ENCODE assay signal across 9 cellular contexts in genomic region chr7:130486963-130487324, GRCh38. TPM values are rescaled to one million over a fixed set of nuclear protein-coding genes. Genes with fewer than 3 reads are reported as not detected.
DNase-seq lines count a peak whose midpoint lies in the region; ATAC-seq, FAIRE-seq and TF ChIP-seq lines count a peak whose summit lies in the region.
"Had no signal": no experiment of that assay in that cellular context is flagged by ENCODE, and none has a peak within 500 bp of the region (broad histone marks: within the 10 kb centered on the region; RNA-seq: fewer than 3 reads in every experiment).

No MANE protein-coding gene starts in this region.

- H3K27me3 ChIP-seq in iPS-18a (ENCODE audit: control insufficient read depth, insufficient read depth, low read length): peaks cover 13% of the 10 kb centered on the region

- ATAC-seq in activated CD8-positive, alpha-beta T cell treated with anti-CD3 and anti-CD28 coated beads for 36 hours: no peak
- no peak for ATAC-seq in stimulated activated naive CD8-positive, alpha-beta T cell treated with anti-CD3 and anti-CD28 coated beads, Interleukin-15, amount 100 ng/mL, for 72 hours

- no peaks in the 10 kb centered on the region for H3K36me3 ChIP-seq in iPS-18a (ENCODE audit: control insufficient read depth, low read depth, low read length)

- no peaks in the 10 kb centered on the region for H3K36me3 Mint-ChIP-seq in T-helper 1 cell treated with Interleukin-12 subunit alpha and Interleukin-12 subunit beta and Interleukin-4 antibody, amounts not matched to agents 30 μg/mL and 1 μg/mL, for 36 hours (ENCODE audit: low read depth)
- no peaks in the 10 kb centered on the region for H3K36me3 Mint-ChIP-seq in activated CD8-positive, alpha-beta T cell treated with anti-CD3 and anti-CD28 coated beads for 36 hours (ENCODE audit: low read depth)

- H3K27ac Mint-ChIP-seq in T-helper 1 cell treated with Interleukin-12 subunit alpha and Interleukin-12 subunit beta and Interleukin-4 antibody, amounts not matched to agents 30 μg/mL and 1 μg/mL, for 36 hours: no peak overlapping the region
- no peak overlapping the region for H3K27ac Mint-ChIP-seq in activated CD8-positive, alpha-beta T cell treated with anti-CD3 and anti-CD28 coated beads for 36 hours
- H3K27ac Mint-ChIP-seq in stimulated activated naive CD8-positive, alpha-beta T cell treated with anti-CD3 and anti-CD28 coated beads, Interleukin-15, amount 100 ng/mL, for 72 hours: no peak overlapping the region

- peak overlapping the region; percentile 54 for H3K4me3 Mint-ChIP-seq in T-helper 1 cell treated with Interleukin-12 subunit alpha and Interleukin-12 subunit beta and Interleukin-4 antibody, amounts not matched to agents 30 μg/mL and 1 μg/mL, for 36 hours
- peak overlapping the region; percentile 71 for H3K4me3 Mint-ChIP-seq in activated CD8-positive, alpha-beta T cell treated with anti-CD3 and anti-CD28 coated beads for 36 hours
- H3K4me3 Mint-ChIP-seq in stimulated activated naive CD8-positive, alpha-beta T cell treated with anti-CD3 and anti-CD28 coated beads, Interleukin-15, amount 100 ng/mL, for 72 hours: peak overlapping the region; percentile 89 to 90

- DNase-seq in T-helper 1 cell (no peak), GM19239 (ENCODE audit: insufficient read length, low spot score) (no peak), NCI-H1048 (lab: John Stamatoyannopoulos, UW) (no peak), erythroblast (lab: John Stamatoyannopoulos, UW) (no peak)
- no peak for DNase-seq in activated CD8-positive, alpha-beta T cell treated with anti-CD3 and anti-CD28 coated beads for 36 hours
- DNase-seq in stimulated activated naive CD8-positive, alpha-beta T cell treated with anti-CD3 and anti-CD28 coated beads, Interleukin-15, amount 100 ng/mL, for 72 hours: no peak
- DNase-seq: midbrain had no signal

- CTCF ChIA-PET in activated CD8-positive, alpha-beta T cell treated with anti-CD3 and anti-CD28 coated beads for 36 hours (lab: Charles Lee): interaction anchor here (0.9 to 1.6 kb wide), 8 partner anchors 13 to 414 kb away, joined by 3 to 6 read pairs (median 4); partner anchors contain the start of gene COPG2

- peaks cover 61% of the 10 kb centered on the region for H3K27me3 Mint-ChIP-seq in T-helper 1 cell treated with Interleukin-12 subunit alpha and Interleukin-12 subunit beta and Interleukin-4 antibody, amounts not matched to agents 30 μg/mL and 1 μg/mL, for 36 hours (ENCODE audit: low read depth)
- H3K27me3 Mint-ChIP-seq in activated CD8-positive, alpha-beta T cell treated with anti-CD3 and anti-CD28 coated beads for 36 hours: peaks cover 11% of the 10 kb centered on the region
- H3K27me3 Mint-ChIP-seq in stimulated activated naive CD8-positive, alpha-beta T cell treated with anti-CD3 and anti-CD28 coated beads, Interleukin-15, amount 100 ng/mL, for 72 hours: peaks cover 7% of the 10 kb centered on the region

- H3K4me3 ChIP-seq in iPS-18a (ENCODE audit: low read length): peak overlapping the region; percentile 72

- FAIRE-seq in GM19239 (lab: Jason Lieb, UNC): no peak

- H3K4me1 Mint-ChIP-seq in T-helper 1 cell treated with Interleukin-12 subunit alpha and Interleukin-12 subunit beta and Interleukin-4 antibody, amounts not matched to agents 30 μg/mL and 1 μg/mL, for 36 hours (ENCODE audit: low read depth): peaks cover 16% of the 10 kb centered on the region
- peaks cover 25% of the 10 kb centered on the region for H3K4me1 Mint-ChIP-seq in activated CD8-positive, alpha-beta T cell treated with anti-CD3 and anti-CD28 coated beads for 36 hours (ENCODE audit: low read depth)
- H3K4me1 Mint-ChIP-seq in stimulated activated naive CD8-positive, alpha-beta T cell treated with anti-CD3 and anti-CD28 coated beads, Interleukin-15, amount 100 ng/mL, for 72 hours: peaks cover 39% of the 10 kb centered on the region

- no peaks in the 10 kb centered on the region for H3K9me3 ChIP-seq in iPS-18a (ENCODE audit: control insufficient read depth, low read depth, low read length)

- H3K27ac ChIP-seq in iPS-18a (ENCODE audit: low read length): no peak overlapping the region

- H3K4me1 ChIP-seq in iPS-18a (ENCODE audit: control insufficient read depth, low read depth, low read length): peaks cover 24% of the 10 kb centered on the region

- POLR2A ChIA-PET in activated CD8-positive, alpha-beta T cell treated with anti-CD3 and anti-CD28 coated beads for 36 hours (lab: Charles Lee): interaction anchor here (0.6 to 1.1 kb wide), 2 partner anchors 23 to 1030 kb away, joined by 3 read pairs; no protein-coding TSS in a partner anchor

- TF ChIP-seq CTCF in activated CD8-positive, alpha-beta T cell treated with anti-CD3 and anti-CD28 coated beads for 36 hours (IDR thresholded peaks at IDR 0.05): no peak

- intact Hi-C loops in activated CD8-positive, alpha-beta T cell treated with anti-CD3 and anti-CD28 coated beads for 36 hours (cut with micrococcal nuclease): loop anchor here (10.0 kb wide), 2 partner anchors 238 to 242 kb away; no protein-coding TSS in a partner anchor

- no peak for TF ChIP-seq POLR2A in erythroblast (IDR thresholded peaks at IDR 0.05; ENCODE audit: low read length)

- peak overlapping the region; percentile 76 for H3K9ac ChIP-seq in iPS-18a (ENCODE audit: low read length)

- H3K9me3 Mint-ChIP-seq in T-helper 1 cell treated with Interleukin-12 subunit alpha and Interleukin-12 subunit beta and Interleukin-4 antibody, amounts not matched to agents 30 μg/mL and 1 μg/mL, for 36 hours: no peaks in the 10 kb centered on the region
- no peaks in the 10 kb centered on the region for H3K9me3 Mint-ChIP-seq in activated CD8-positive, alpha-beta T cell treated with anti-CD3 and anti-CD28 coated beads for 36 hours
- peaks cover 0 to 9% of the 10 kb centered on the region in 2 donors for H3K9me3 Mint-ChIP-seq in stimulated activated naive CD8-positive, alpha-beta T cell treated with anti-CD3 and anti-CD28 coated beads, Interleukin-15, amount 100 ng/mL, for 72 hours

RNA-seq across cellular contexts. Expression of gene MEST, which starts 4.9 kb away (rescaled TPM):
- 1 to 10 TPM; 6.8 to 9.2 TPM for total RNA-seq in activated CD8-positive, alpha-beta T cell treated with anti-CD3 and anti-CD28 coated beads for 36 hours

RNA-seq across cellular contexts. Expression of gene CEP41, which starts 46.1 kb away (rescaled TPM):
- 10 to 100 TPM; 28.0 to 28.1 TPM for total RNA-seq in activated CD8-positive, alpha-beta T cell treated with anti-CD3 and anti-CD28 coated beads for 36 hours
